ENCODE assay signal across 8 cellular contexts in genomic region chr1:165367375-165367993, GRCh38.
DNase-seq lines count a peak whose midpoint lies in the region; ATAC-seq and TF ChIP-seq lines count a peak whose summit lies in the region.

No MANE protein-coding gene starts in this region.

- no peaks in the 10 kb centered on the region for H3K9me3 Mint-ChIP-seq in memory B cell

- H3K4me3 Mint-ChIP-seq in memory B cell: no peak overlapping the region

- H3K4me1 Mint-ChIP-seq in memory B cell: peaks cover 5% of the 10 kb centered on the region

- TF ChIP-seq CTCF in choroid plexus epithelial cell (conservative IDR thresholded peaks at IDR 0.05; ENCODE audit: low read depth, low read length): peak; percentile 96

- H3K4me3 ChIP-seq in choroid plexus epithelial cell (ENCODE audit: low read depth, low read length): no peak overlapping the region

- peak; percentile 80 for ATAC-seq in HG02759 (IDR thresholded peaks at IDR 0.05; ENCODE audit: unreplicated experiment)
- peak; percentile 60 for ATAC-seq in memory B cell (ENCODE audit: low read depth)

- DNase-seq in DMS79 treated with DMSO at 0.1 percent for 48 hours (lab: John Stamatoyannopoulos, UW) (peak; percentile 34), DMS79 (lab: John Stamatoyannopoulos, UW) (no peak), NCI-H2227 (lab: John Stamatoyannopoulos, UW; ENCODE audit: unreplicated experiment) (peak; percentile 83), choroid plexus epithelial cell (ENCODE audit: low read depth) (peak; percentile 83), memory B cell (ENCODE audit: low spot score in 2 of 2) (peak; percentile 72 to 84)
- peak; percentile 74 to 75 for DNase-seq in activated CD4-positive, alpha-beta T cell treated with anti-CD3 and anti-CD28 coated beads for 24 hours (ENCODE audit: low read depth in 2 of 2)
- peak; percentile 18 to 48 for DNase-seq in stimulated activated CD8-positive, alpha-beta memory T cell treated with anti-CD3 and anti-CD28 coated beads, Interleukin-15, amount 100 ng/mL, for 4 hours (ENCODE audit: low read depth in 2 of 2)

- no peak overlapping the region for H3K27ac Mint-ChIP-seq in memory B cell

- H3K36me3 Mint-ChIP-seq in memory B cell: no peaks in the 10 kb centered on the region

- H3K27me3 Mint-ChIP-seq in memory B cell: peaks cover 27% of the 10 kb centered on the region
